17 cellular contexts compared by ENCODE assay signal in the genomic region with DNA sequence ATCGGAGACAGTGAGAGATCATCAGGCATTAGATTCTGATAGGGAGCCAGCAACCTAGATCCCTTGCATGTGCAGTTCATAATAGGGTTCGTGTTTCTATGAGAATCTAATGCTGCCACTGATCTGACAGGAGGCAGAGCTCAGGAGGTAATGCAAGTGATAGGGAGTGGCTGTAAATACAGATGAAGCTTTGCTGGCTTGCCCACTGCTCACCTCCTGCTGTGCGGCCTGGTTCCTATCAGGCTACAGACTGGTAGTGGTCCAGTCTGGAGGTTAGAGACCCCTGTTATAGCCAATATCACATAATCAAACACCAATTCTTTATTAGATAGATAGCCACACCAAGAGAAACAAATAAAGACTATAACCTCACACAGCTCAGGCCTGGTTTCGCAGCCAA. TPM values are rescaled to one million over a fixed set of nuclear protein-coding genes. Genes with fewer than 3 reads are reported as not detected.
DNase-seq lines count a peak whose midpoint lies in the region; ATAC-seq and TF ChIP-seq lines count a peak whose summit lies in the region.
"Had no signal": no experiment of that assay in that cellular context is flagged by ENCODE, and none has a peak within 500 bp of the region (broad histone marks: within the 10 kb centered on the region; RNA-seq: fewer than 3 reads in every experiment).

No MANE protein-coding gene starts in this region.

- H3K9me3 Mint-ChIP-seq in WTC11 (no peaks in the 10 kb centered on the region), endodermal cell (no peaks in the 10 kb centered on the region), neural crest cell (no peaks in the 10 kb centered on the region)
- H3K9me3 Mint-ChIP-seq: CD8-positive, alpha-beta T cell had no signal

- DNase-seq in ELF-1 (ENCODE audit: low read depth, low spot score) (peak; percentile 27), WTC11 (ENCODE audit: low spot score) (peak; percentile 35), endodermal cell (peak; percentile 69), neural crest cell (ENCODE audit: low read depth, low spot score) (no peak), hippocampal formation (lab: John Stamatoyannopoulos, UW) (no peak), GDM1 (lab: John Stamatoyannopoulos, UW) (no peak)
- DNase-seq: CD8-positive, alpha-beta T cell; COR-L47; DMS153; DMS79 treated with DMSO at 0.1 percent for 48 hours; EL; GF-D8; HCEC 1CT; IMR-90 had no signal

- no peak overlapping the region for H3K4me3 ChIP-seq in endodermal cell (ENCODE audit: low read length)

- no peaks in the 10 kb centered on the region for H3K36me3 ChIP-seq in endodermal cell (ENCODE audit: control insufficient read depth, insufficient read depth, low read length)

- H3K4me1 ChIP-seq in endodermal cell (ENCODE audit: control insufficient read depth, insufficient read depth, low read length): no peaks in the 10 kb centered on the region

- H3K36me3 Mint-ChIP-seq in WTC11 (no peaks in the 10 kb centered on the region), endodermal cell (ENCODE audit: low read depth) (no peaks in the 10 kb centered on the region), neural crest cell (ENCODE audit: low read depth) (no peaks in the 10 kb centered on the region)

- H3K27me3 ChIP-seq in endodermal cell (ENCODE audit: control insufficient read depth, insufficient read depth, low read length, poor library complexity, severe bottlenecking): no peaks in the 10 kb centered on the region

- TF ChIP-seq CTCF in WTC11 (IDR thresholded peaks at IDR 0.05): no peak
- TF ChIP-seq CTCF in endodermal cell (conservative IDR thresholded peaks at IDR 0.05): no peak
- TF ChIP-seq CTCF in neural crest cell (conservative IDR thresholded peaks at IDR 0.05): no peak

- no peak overlapping the region for H3K27ac ChIP-seq in endodermal cell (ENCODE audit: low read depth, low read length)
- H3K27ac ChIP-seq: 22Rv1 had no signal

- H3K27me3 Mint-ChIP-seq in WTC11 (ENCODE audit: low read depth): 0 out of 2 replicates have a peak, but pooled peaks cover 4% of the 10 kb centered on the region
- H3K27me3 Mint-ChIP-seq in endodermal cell (ENCODE audit: insufficient read depth): no peaks in the 10 kb centered on the region
- H3K27me3 Mint-ChIP-seq in neural crest cell (ENCODE audit: low read depth): no peaks in the 10 kb centered on the region

- CTCF ChIA-PET in WTC11 (lab: Charles Lee): no interaction called here

- no peaks in the 10 kb centered on the region for H3K9me3 ChIP-seq in endodermal cell (ENCODE audit: control insufficient read depth, low read length)

- 91 to 95% methylated on average over 3 to 4 of the region's 4 CpGs for WGBS in endodermal cell (ENCODE audit: insufficient coverage in 1 of 2, insufficient read length in 1 of 2), 2 experiments

- H3K27ac Mint-ChIP-seq in WTC11: no peak overlapping the region
- no peak overlapping the region for H3K27ac Mint-ChIP-seq in endodermal cell
- H3K27ac Mint-ChIP-seq in neural crest cell (ENCODE audit: unreplicated experiment): peak overlapping the region; percentile 86
- H3K27ac Mint-ChIP-seq: CD8-positive, alpha-beta T cell had no signal

- H3K4me1 Mint-ChIP-seq in WTC11 (peaks cover 4% of the 10 kb centered on the region; the same call in 1 of the 2 replicates), endodermal cell (peaks cover 12% of the 10 kb centered on the region), neural crest cell (peaks cover 8% of the 10 kb centered on the region)

- no peak overlapping the region for H3K9ac ChIP-seq in endodermal cell (ENCODE audit: extremely low read depth, low read length, poor library complexity, severe bottlenecking)

- POLR2A ChIA-PET in WTC11 (lab: Charles Lee): no interaction called here

- no peak for ATAC-seq in WTC11
- ATAC-seq in activated CD4-positive, CD25-positive, alpha-beta regulatory T cell treated with anti-CD3 and anti-CD28 coated beads, Interleukin-2, amount 50 U/mL, for 24 hours: no peak
- ATAC-seq: CD8-positive, alpha-beta T cell had no signal

- H3K4me3 Mint-ChIP-seq in WTC11 (no peak overlapping the region), endodermal cell (no peak overlapping the region), neural crest cell (no peak overlapping the region)
- H3K4me3 Mint-ChIP-seq: CD14-positive monocyte; CD8-positive, alpha-beta T cell had no signal

TF ChIP-seq in WTC11, 78 proteins besides CTCF, POLR2A, EP300 and RAD21:
- TF ChIP-seq, protein P1, sequence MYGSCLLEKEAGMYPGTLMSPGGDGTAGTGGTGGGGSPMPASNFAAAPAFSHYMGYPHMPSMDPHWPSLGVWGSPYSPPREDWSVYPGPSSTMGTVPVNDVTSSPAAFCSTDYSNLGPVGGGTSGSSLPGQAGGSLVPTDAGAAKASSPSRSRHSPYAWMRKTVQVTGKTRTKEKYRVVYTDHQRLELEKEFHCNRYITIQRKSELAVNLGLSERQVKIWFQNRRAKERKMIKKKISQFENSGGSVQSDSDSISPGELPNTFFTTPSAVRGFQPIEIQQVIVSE (CRISPR knock-in tag; IDR thresholded peaks at IDR 0.05; ENCODE audit: borderline replicate concordance): no peak
- no peak for TF ChIP-seq OVOL2 (CRISPR knock-in tag; IDR thresholded peaks at IDR 0.05; ENCODE audit: borderline replicate concordance)
- no peak for TF ChIP-seq ZNF232 (CRISPR knock-in tag; IDR thresholded peaks at IDR 0.05)
- TF ChIP-seq, protein P2, sequence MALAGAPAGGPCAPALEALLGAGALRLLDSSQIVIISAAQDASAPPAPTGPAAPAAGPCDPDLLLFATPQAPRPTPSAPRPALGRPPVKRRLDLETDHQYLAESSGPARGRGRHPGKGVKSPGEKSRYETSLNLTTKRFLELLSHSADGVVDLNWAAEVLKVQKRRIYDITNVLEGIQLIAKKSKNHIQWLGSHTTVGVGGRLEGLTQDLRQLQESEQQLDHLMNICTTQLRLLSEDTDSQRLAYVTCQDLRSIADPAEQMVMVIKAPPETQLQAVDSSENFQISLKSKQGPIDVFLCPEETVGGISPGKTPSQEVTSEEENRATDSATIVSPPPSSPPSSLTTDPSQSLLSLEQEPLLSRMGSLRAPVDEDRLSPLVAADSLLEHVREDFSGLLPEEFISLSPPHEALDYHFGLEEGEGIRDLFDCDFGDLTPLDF (CRISPR knock-in tag; IDR thresholded peaks at IDR 0.05): no peak
- TF ChIP-seq IRF1 (CRISPR knock-in tag; IDR thresholded peaks at IDR 0.05): no peak
- TF ChIP-seq ZNF416 (CRISPR knock-in tag; IDR thresholded peaks at IDR 0.05): no peak
- TF ChIP-seq PRRX2 (CRISPR knock-in tag; IDR thresholded peaks at IDR 0.05): no peak
- no peak for TF ChIP-seq RELA (CRISPR knock-in tag; IDR thresholded peaks at IDR 0.05; ENCODE audit: borderline replicate concordance)
- TF ChIP-seq, protein P3, sequence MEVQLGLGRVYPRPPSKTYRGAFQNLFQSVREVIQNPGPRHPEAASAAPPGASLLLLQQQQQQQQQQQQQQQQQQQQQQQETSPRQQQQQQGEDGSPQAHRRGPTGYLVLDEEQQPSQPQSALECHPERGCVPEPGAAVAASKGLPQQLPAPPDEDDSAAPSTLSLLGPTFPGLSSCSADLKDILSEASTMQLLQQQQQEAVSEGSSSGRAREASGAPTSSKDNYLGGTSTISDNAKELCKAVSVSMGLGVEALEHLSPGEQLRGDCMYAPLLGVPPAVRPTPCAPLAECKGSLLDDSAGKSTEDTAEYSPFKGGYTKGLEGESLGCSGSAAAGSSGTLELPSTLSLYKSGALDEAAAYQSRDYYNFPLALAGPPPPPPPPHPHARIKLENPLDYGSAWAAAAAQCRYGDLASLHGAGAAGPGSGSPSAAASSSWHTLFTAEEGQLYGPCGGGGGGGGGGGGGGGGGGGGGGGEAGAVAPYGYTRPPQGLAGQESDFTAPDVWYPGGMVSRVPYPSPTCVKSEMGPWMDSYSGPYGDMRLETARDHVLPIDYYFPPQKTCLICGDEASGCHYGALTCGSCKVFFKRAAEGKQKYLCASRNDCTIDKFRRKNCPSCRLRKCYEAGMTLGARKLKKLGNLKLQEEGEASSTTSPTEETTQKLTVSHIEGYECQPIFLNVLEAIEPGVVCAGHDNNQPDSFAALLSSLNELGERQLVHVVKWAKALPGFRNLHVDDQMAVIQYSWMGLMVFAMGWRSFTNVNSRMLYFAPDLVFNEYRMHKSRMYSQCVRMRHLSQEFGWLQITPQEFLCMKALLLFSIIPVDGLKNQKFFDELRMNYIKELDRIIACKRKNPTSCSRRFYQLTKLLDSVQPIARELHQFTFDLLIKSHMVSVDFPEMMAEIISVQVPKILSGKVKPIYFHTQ (CRISPR knock-in tag; IDR thresholded peaks at IDR 0.05): no peak
- TF ChIP-seq E2F5 (CRISPR knock-in tag; IDR thresholded peaks at IDR 0.05): no peak

RNA-seq across cellular contexts. Expression of gene NBEAL1, which starts 51.0 kb away (rescaled TPM):
- total RNA-seq in WTC11 (2021): 7.7 to 10.5 TPM (median 8.5 TPM) in 3 replicates
- total RNA-seq in endodermal cell: 10 to 100 TPM; 18.2 to 20.1 TPM
- 5.2 TPM for polyA plus RNA-seq in endodermal cell (2013, experiment 1 of 2)
- polyA plus RNA-seq in endodermal cell (2013, experiment 2 of 2): 7.0 TPM
- 12.3 and 12.6 TPM in 2 replicates for total RNA-seq in neural crest cell

RNA-seq across cellular contexts. Expression of gene CARF, which starts 51.6 kb away (rescaled TPM):
- 3.3 to 6.8 TPM (median 6.6 TPM) in 3 replicates for total RNA-seq in WTC11 (2021)
- total RNA-seq in endodermal cell: 1 to 10 TPM; 7.4 to 9.7 TPM
- polyA plus RNA-seq in endodermal cell (2013, experiment 1 of 2): 9.3 TPM
- polyA plus RNA-seq in endodermal cell (2013, experiment 2 of 2): 9.3 TPM
- 6.8 and 7.8 TPM in 2 replicates for total RNA-seq in neural crest cell

RNA-seq across cellular contexts. Expression of gene WDR12, which starts 52.2 kb away (rescaled TPM):
- total RNA-seq in WTC11 (2021) (130 to 146 TPM (median 144 TPM) in 3 replicates), endodermal cell (100 to 1,000 TPM in 1 of 2 donors, 10 to 100 TPM in 1; 84.4 to 104 TPM), neural crest cell (69.8 and 71.1 TPM in 2 replicates)
- polyA plus RNA-seq in endodermal cell (2013, experiment 1 of 2): 66.8 TPM
- polyA plus RNA-seq in endodermal cell (2013, experiment 2 of 2): 49.5 TPM

Comparison
In these comparisons a context has a peak if more than half of its experiments do, and no peak if none do; other contexts are left out.
1. DNase-seq: peak in ELF-1 (single experiment), WTC11 (single experiment) and endodermal cell (single experiment); none in neural crest cell (single experiment), hippocampal formation (0 of 2) and GDM1 (single experiment).